In genomic region chr3:118882353-118882947, GRCh38 we compare ENCODE assay signal across 8 cellular contexts.
DNase-seq lines count a peak whose midpoint lies in the region; ATAC-seq lines count a peak whose summit lies in the region.

No MANE protein-coding gene starts in this region.

- H3K79me1 ChIP-seq in mesenchymal stem cell (replicated peaks; ENCODE audit: low read length, poor library complexity, severe bottlenecking), result no peaks in the 10 kb centered on the region

- no peak overlapping the region for H4K91ac ChIP-seq in mesenchymal stem cell (ENCODE audit: low read length)

- H3K18ac ChIP-seq in mesenchymal stem cell (ENCODE audit: low read depth in 1 of 2, low read length in 2 of 2), result no peak overlapping the region

- no peak overlapping the region for H2AK5ac ChIP-seq in mesenchymal stem cell (ENCODE audit: low read length, severe bottlenecking)

- no peak overlapping the region for H3K27ac ChIP-seq in mesenchymal stem cell (ENCODE audit: low read length, poor library complexity, severe bottlenecking)

- peak; percentile 53 for DNase-seq in ACHN
- peak; percentile 58 for DNase-seq in NCI-H460 (ENCODE audit: extremely low read depth, low read depth)
- peak; percentile 44 to 52 for DNase-seq in activated CD4-positive, alpha-beta T cell treated with anti-CD3 and anti-CD28 coated beads, Interleukin-2, amount 50 U/mL, for 24 hours (ENCODE audit: low read depth in 1 of 2, low spot score in 1 of 2)
- DNase-seq in effector CD4-positive, alpha-beta T cell, result peak; percentile 60
- DNase-seq in mesenchymal stem cell, result peak; percentile 55
- peak; percentile 30 to 53 for DNase-seq in stimulated activated CD8-positive, alpha-beta memory T cell treated with anti-CD3 and anti-CD28 coated beads, Interleukin-4, amount 100 ng/mL, for 1 hour (ENCODE audit: low read depth in 2 of 2, low spot score in 1 of 2)

- no peak overlapping the region for H2BK5ac ChIP-seq in mesenchymal stem cell (ENCODE audit: low read depth, low read length, poor library complexity, severe bottlenecking)

- no peaks in the 10 kb centered on the region for H3K36me3 ChIP-seq in mesenchymal stem cell (ENCODE audit: control insufficient read depth in 1 of 2, insufficient read depth in 2 of 2, low read depth in 1 of 2, low read length in 2 of 2)

- ATAC-seq in GM18502 (IDR thresholded peaks at IDR 0.05; ENCODE audit: poor library complexity, unreplicated experiment), result peak; percentile 77
- ATAC-seq in HG03066 (IDR thresholded peaks at IDR 0.05; ENCODE audit: low read depth, unreplicated experiment), result peak; percentile 78

- H4K8ac ChIP-seq in mesenchymal stem cell (ENCODE audit: low read length), result no peak overlapping the region

- H3K4me2 ChIP-seq in mesenchymal stem cell (ENCODE audit: low read length, poor library complexity, severe bottlenecking), result no peak overlapping the region

- H3K27me3 ChIP-seq in mesenchymal stem cell (ENCODE audit: control insufficient read depth in 1 of 2, insufficient read depth in 1 of 2, low read length in 2 of 2), result peaks cover 21 to 32% of the 10 kb centered on the region in 2 experiments

- no peak overlapping the region for H3K4ac ChIP-seq in mesenchymal stem cell (ENCODE audit: low read depth in 1 of 2, low read length in 2 of 2)

- H2BK120ac ChIP-seq in mesenchymal stem cell (ENCODE audit: low read depth, low read length), result no peak overlapping the region

- H3K4me3 ChIP-seq in mesenchymal stem cell (ENCODE audit: insufficient read depth in 1 of 2, low read depth in 1 of 2, low read length in 2 of 2), result no peak overlapping the region

- no peaks in the 10 kb centered on the region for H3K4me1 ChIP-seq in mesenchymal stem cell (ENCODE audit: control insufficient read depth, insufficient read depth, low read depth, low read length)

- no peak overlapping the region for H3K23ac ChIP-seq in mesenchymal stem cell (ENCODE audit: low read length in 2 of 2)

- no peak overlapping the region for H2AFZ ChIP-seq in mesenchymal stem cell (ENCODE audit: low read depth, low read length)

- H3K9me3 ChIP-seq in mesenchymal stem cell (ENCODE audit: control insufficient read depth, low read length), result no peaks in the 10 kb centered on the region

- in situ Hi-C loops in ACHN (cut with HindIII; ENCODE audit: low pct_ligation_motif_present, low pct_unique_long_range_greater_than_20kb, low sequenced_read_pairs), result no loop called here

- no peak overlapping the region for H3K14ac ChIP-seq in mesenchymal stem cell (ENCODE audit: low read length in 2 of 2)

- H3K9ac ChIP-seq in mesenchymal stem cell (ENCODE audit: low read length), result no peak overlapping the region

- no peak overlapping the region for H2BK15ac ChIP-seq in mesenchymal stem cell (ENCODE audit: low read depth, poor library complexity, severe bottlenecking)

- H2BK12ac ChIP-seq in mesenchymal stem cell (ENCODE audit: low read length in 2 of 2), result no peak overlapping the region

- 84% methylated on average over 3 of the region's 3 CpGs for WGBS in mesenchymal stem cell
